18 cellular contexts compared by ENCODE assay signal in the genomic region with DNA sequence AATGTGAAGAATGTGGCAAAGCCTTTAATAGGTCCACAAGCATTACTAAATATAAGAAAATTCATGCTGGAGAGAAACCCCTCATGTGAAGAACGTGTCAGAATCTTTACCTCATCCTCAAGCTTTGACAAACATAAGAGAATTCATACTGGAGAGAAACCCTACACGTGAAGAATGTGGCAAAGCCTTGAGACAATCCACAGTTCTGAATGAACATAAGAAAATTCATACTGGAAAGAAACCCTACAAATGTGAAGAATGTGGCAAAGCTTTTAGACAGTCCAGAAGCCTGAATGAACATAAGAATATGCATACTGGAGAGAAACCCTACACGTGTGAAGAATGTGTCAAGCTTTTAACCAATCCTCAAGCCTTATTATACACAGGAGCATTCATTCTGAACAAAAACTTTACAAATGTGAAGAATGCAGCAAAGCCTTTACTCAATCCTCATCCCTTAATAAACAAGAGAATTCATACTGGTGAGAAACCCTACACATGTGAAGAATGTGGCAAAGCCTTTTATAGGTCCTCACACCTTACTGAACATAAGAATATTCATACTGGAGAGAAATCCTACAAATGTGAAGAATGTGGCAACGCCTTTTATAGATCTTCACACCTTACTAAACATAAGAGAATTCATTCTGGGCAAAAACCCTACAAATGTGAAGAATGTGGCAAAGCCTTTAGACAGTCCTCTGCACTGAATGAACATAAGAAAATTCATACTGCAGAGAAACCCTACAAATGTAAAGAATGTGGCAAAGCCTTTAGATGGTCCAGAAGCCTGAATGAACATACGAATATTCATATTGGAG. TPM values are rescaled to one million over a fixed set of nuclear protein-coding genes. Genes with fewer than 3 reads are reported as not detected.
DNase-seq lines count a peak whose midpoint lies in the region; ATAC-seq, FAIRE-seq and TF ChIP-seq lines count a peak whose summit lies in the region.
"Had no signal": no experiment of that assay in that cellular context is flagged by ENCODE, and none has a peak within 500 bp of the region (broad histone marks: within the 10 kb centered on the region; RNA-seq: fewer than 3 reads in every experiment).

No MANE protein-coding gene starts in this region.

- POLR2A ChIA-PET in HEK293 (lab: Yijun Ruan, JAX) = no interaction called here
- POLR2A ChIA-PET in Panc1 (lab: Charles Lee) = no interaction called here
- POLR2A ChIA-PET in H1 (lab: Charles Lee; ENCODE audit: partially characterized antibody) = no interaction called here
- POLR2A ChIA-PET in GM10248 (lab: Yijun Ruan, JAX) = no interaction called here

- H2AK5ac ChIP-seq in H1 (ENCODE audit: low read depth, low read length) = no peak overlapping the region

- no peak overlapping the region for H3K4ac ChIP-seq in H1 (replicated peaks; ENCODE audit: insufficient read length, low read depth, low read length)

- intact Hi-C loops in Panc1 (cut with micrococcal nuclease; ENCODE audit: unreplicated experiment) = no loop called here

- TSS peak; percentile 64 for BruUV-seq in Panc1 (replicated peaks; lab: Mats Ljungman, UMichigan)

- no peak overlapping the region for H2BK5ac ChIP-seq in H1 (ENCODE audit: low read depth, low read length)

- H2BK15ac ChIP-seq in H1 (ENCODE audit: low read length) = no peak overlapping the region

- no peak overlapping the region for H3K18ac ChIP-seq in H1 (ENCODE audit: extremely low read depth, low read length)

- no peak overlapping the region for H2BK20ac ChIP-seq in H1 (ENCODE audit: low read length)

- no peak for ATAC-seq in Panc1

- no peak overlapping the region for H2BK120ac ChIP-seq in H1 (replicated peaks; ENCODE audit: low read depth, low read length)

- no peak overlapping the region for H3K9ac ChIP-seq in H1 (replicated peaks in 1 of 4; ENCODE audit: extremely low read depth in 1 of 4, low read depth in 3 of 4, low read length in 3 of 4)
- H3K9ac ChIP-seq in subcutaneous abdominal adipose tissue (ENCODE audit: low read length in 5 of 5) = no peak overlapping the region
- H3K9ac ChIP-seq: GM23248 had no signal

- H3K4me1 ChIP-seq in HEK293 (ENCODE audit: control insufficient read depth, insufficient read depth, low read length) (no peaks in the 10 kb centered on the region), Panc1 (ENCODE audit: control insufficient read depth, insufficient read depth, low read length) (no peaks in the 10 kb centered on the region), H1 (replicated peaks in 1 of 4; ENCODE audit: control insufficient read depth in 3 of 4, insufficient read depth in 4 of 4, low read length in 3 of 4) (no peaks in the 10 kb centered on the region), subcutaneous abdominal adipose tissue (ENCODE audit: control insufficient read depth in 5 of 5, insufficient read depth in 5 of 5, low read length in 5 of 5) (no peaks in the 10 kb centered on the region)
- H3K4me1 ChIP-seq: BE2C, Caco-2 had no signal

- no peaks in the 10 kb centered on the region for H3K27me3 ChIP-seq in Panc1 (ENCODE audit: control insufficient read depth, insufficient read depth, low read length)
- H3K27me3 ChIP-seq in H1 (replicated peaks in 1 of 4; ENCODE audit: control insufficient read depth in 3 of 4, extremely low read depth in 1 of 4, insufficient read depth in 3 of 4, low read length in 3 of 4) = no peaks in the 10 kb centered on the region
- H3K27me3 ChIP-seq in subcutaneous abdominal adipose tissue (ENCODE audit: control insufficient read depth in 5 of 5, insufficient read depth in 4 of 5, low read length in 5 of 5) = no peaks in the 10 kb centered on the region
- H3K27me3 ChIP-seq: BE2C had no signal

- H3K14ac ChIP-seq in H1 (ENCODE audit: insufficient read length) = no peak overlapping the region

- no peak overlapping the region for H3K56ac ChIP-seq in H1 (replicated peaks; ENCODE audit: insufficient read length, low read depth, low read length)

- H2AFZ ChIP-seq in H1 (ENCODE audit: low read length) = no peak overlapping the region
- H2AFZ ChIP-seq: GM23248 had no signal

- in situ Hi-C loops in Panc1 (cut with HindIII; ENCODE audit: low pct_unique_long_range_greater_than_20kb, low sequenced_read_pairs) = no loop called here

- H2BK12ac ChIP-seq in H1 (ENCODE audit: low read depth, low read length) = no peak overlapping the region

- DNase-seq in Panc1 (ENCODE audit: low read depth, low spot score) = no peak
- no peak for DNase-seq in H1 (ENCODE audit: low read depth in 1 of 2, low spot score in 2 of 2)
- no peak for DNase-seq in GM10248 (ENCODE audit: extremely low spot score)
- no peak for DNase-seq in Kasumi-1 (lab: John Stamatoyannopoulos, UW)
- no peak for DNase-seq in NCI-H1048 (lab: John Stamatoyannopoulos, UW)
- DNase-seq: ACHN; BE2C; Caco-2; CD4-positive, alpha-beta T cell; GM23248; HCEC 1CT had no signal

- no peak overlapping the region for H4K91ac ChIP-seq in H1 (replicated peaks; ENCODE audit: insufficient read length, low read length)

- no peak overlapping the region for H3K4me2 ChIP-seq in H1 (ENCODE audit: insufficient read depth in 1 of 2, low read depth in 2 of 2, low read length in 2 of 2)

- no peak overlapping the region for H3K4me3 ChIP-seq in HEK293 (ENCODE audit: low read depth, low read length)
- H3K4me3 ChIP-seq in Panc1 (ENCODE audit: low read depth in 2 of 2, low read length in 2 of 2) = no peak overlapping the region
- peak overlapping the region in 1 of 4 experiments; percentile 31; a peak in 1 of 8 replicates for H3K4me3 ChIP-seq in H1 (ENCODE audit: extremely low read depth in 1 of 4, insufficient read depth in 2 of 4, low read depth in 3 of 4, low read length in 4 of 4)
- H3K4me3 ChIP-seq in subcutaneous abdominal adipose tissue (ENCODE audit: low read depth in 1 of 5, low read length in 5 of 5) = peak overlapping the region; percentile 1 to 47 (median 40)
- H3K4me3 ChIP-seq: GM23248 had no signal

- no peak for TF ChIP-seq EP300 in H1 (IDR thresholded peaks at IDR 0.05; ENCODE audit: borderline replicate concordance in 1 of 2, low read depth in 2 of 2, low read length in 2 of 2)

- no peak for TF ChIP-seq POLR2A in H1 (IDR thresholded peaks at IDR 0.05; ENCODE audit: control extremely low read depth in 1 of 2, low read depth in 2 of 2, low read length in 2 of 2)

- H3K36me3 ChIP-seq in HEK293 (ENCODE audit: control insufficient read depth in 2 of 2, insufficient read depth in 1 of 2, low read length in 2 of 2) = no peaks in the 10 kb centered on the region
- no peaks in the 10 kb centered on the region for H3K36me3 ChIP-seq in Panc1 (ENCODE audit: control insufficient read depth, insufficient read depth, low read length)
- H3K36me3 ChIP-seq in H1 (ENCODE audit: control insufficient read depth in 2 of 4, insufficient read depth in 4 of 4, low read length in 3 of 4) = peaks cover 0 to 58% (median 26%) of the 10 kb centered on the region in 4 experiments; a peak in 3 of 8 replicates
- peaks cover 0 to 13% (median 0%) of the 10 kb centered on the region in 5 donors for H3K36me3 ChIP-seq in subcutaneous abdominal adipose tissue (ENCODE audit: control insufficient read depth in 5 of 5, insufficient read depth in 5 of 5, low read length in 5 of 5)
- H3K36me3 ChIP-seq: BE2C had no signal

- no peak overlapping the region for H4K8ac ChIP-seq in H1 (ENCODE audit: extremely low read depth, insufficient read depth, low read length)

- no peaks in the 10 kb centered on the region for H4K20me1 ChIP-seq in H1 (replicated peaks in 1 of 2; ENCODE audit: control insufficient read depth in 1 of 2, insufficient read depth in 2 of 2, low read length in 2 of 2)

- H3K79me2 ChIP-seq in H1 (ENCODE audit: control insufficient read depth in 1 of 2, insufficient read depth in 2 of 2, low read length in 2 of 2) = peaks cover 0 to 9% of the 10 kb centered on the region in 2 experiments; a peak in 2 of 4 replicates

- CTCF ChIA-PET in HEK293 (lab: Yijun Ruan, JAX) = no interaction called here
- CTCF ChIA-PET in Panc1 (lab: Charles Lee) = no interaction called here
- CTCF ChIA-PET in H1 (lab: Charles Lee; ENCODE audit: partially characterized antibody) = no interaction called here
- CTCF ChIA-PET in GM10248 (lab: Yijun Ruan, JAX) = no interaction called here

- no peak for TF ChIP-seq RAD21 in H1 (IDR thresholded peaks at IDR 0.05 in 1 of 2, conservative IDR thresholded peaks at IDR 0.05 in 1 of 2; ENCODE audit: low read depth in 2 of 2, low read length in 2 of 2)

- FAIRE-seq in H1 (lab: Jason Lieb, UNC) = no peak
- FAIRE-seq: A204.1, G401.6, GM19239, H54 had no signal

- no peak overlapping the region for H4K5ac ChIP-seq in H1 (ENCODE audit: insufficient read length, low read depth, low read length)

- H3K23me2 ChIP-seq in H1 (ENCODE audit: low read depth, low read length) = no peaks in the 10 kb centered on the region

- no peaks in the 10 kb centered on the region for H3K79me1 ChIP-seq in H1 (ENCODE audit: low read depth, low read length)

- H3K27ac ChIP-seq in HEK293 (ENCODE audit: extremely low read depth, low read depth, low read length) (no peak overlapping the region), Panc1 (ENCODE audit: low read length) (no peak overlapping the region), H1 (ENCODE audit: low read depth, low read length) (no peak overlapping the region), subcutaneous abdominal adipose tissue (ENCODE audit: low read depth, low read length) (no peak overlapping the region)
- H3K27ac ChIP-seq: C4-2B, GM23248 had no signal

- WGBS in H1 (ENCODE audit: extremely low coverage in 1 of 2, insufficient coverage in 1 of 2, insufficient read length in 1 of 2, insufficient replicate concordance in 2 of 2, low coverage in 1 of 2, low lambda C conversion rate in 2 of 2, missing lambda C conversion rate in 1 of 2), 2 experiments = 95% methylated on average over 5 of the region's 5 CpGs; no CpG with 5 or more reads in 1 of the 2 experiments

- no peak overlapping the region for H3K23ac ChIP-seq in H1 (ENCODE audit: insufficient read length)

- TF ChIP-seq CTCF in HEK293 (tag by site-specific recombination; IDR thresholded peaks at IDR 0.05) = no peak
- TF ChIP-seq CTCF in Panc1 (IDR thresholded peaks at IDR 0.05) = no peak
- TF ChIP-seq CTCF in H1 (IDR thresholded peaks at IDR 0.05; ENCODE audit: control extremely low read depth in 1 of 3, insufficient read depth in 1 of 3, low read depth in 1 of 3, low read length in 3 of 3) = no peak
- TF ChIP-seq CTCF in GM10248 (IDR thresholded peaks at IDR 0.05; ENCODE audit: control extremely low read depth, extremely low read depth, low read depth, missing control alignments) = no peak

- no peaks in the 10 kb centered on the region for H3K9me3 ChIP-seq in HEK293 (ENCODE audit: control insufficient read depth, insufficient read depth, low read depth, low read length)
- peaks cover 34% of the 10 kb centered on the region for H3K9me3 ChIP-seq in Panc1 (ENCODE audit: control insufficient read depth, insufficient read depth, low read depth, low read length)
- H3K9me3 ChIP-seq in H1 (ENCODE audit: insufficient read depth in 2 of 2, low read depth in 1 of 2, low read length in 1 of 2) = peaks cover 60 to 73% of the 10 kb centered on the region in 2 experiments
- peaks cover 50 to 75% (median 71%) of the 10 kb centered on the region in 5 donors for H3K9me3 ChIP-seq in subcutaneous abdominal adipose tissue (ENCODE audit: control insufficient read depth in 5 of 5, low read length in 5 of 5)

RNA-seq across cellular contexts. Expression of gene ZNF732, which starts 51.1 kb away (rescaled TPM):
- total RNA-seq in Panc1 (2021; ENCODE audit: unreplicated experiment) = not detected
- polyA plus RNA-seq in Panc1 (2012; ENCODE audit: insufficient read length) = not detected
- total RNA-seq in H1 (2021; fragmentation: NEBNext Ultra II Directional; extraction: Animal tissue kit (Norgen Biotek cat#: 25700)) = 33.3 and 35.7 TPM in 2 replicates
- polyA plus RNA-seq in H1 (2011; rRNA removed) = 1.3 and 1.9 TPM in 2 replicates
- polyA plus RNA-seq in H1 (2011; cell fraction: cytosol; rRNA removed) = 4.3 TPM
- 4.8 TPM for polyA plus RNA-seq in H1 (2011; cell fraction: nucleus; rRNA removed)
- 5.3 to 13.0 TPM (median 6.7 TPM) in 4 replicates for polyA plus RNA-seq in H1 (2012, experiment 1 of 2)
- 0.52 TPM for polyA plus RNA-seq in H1 (2012, experiment 2 of 2)
- polyA plus RNA-seq in H1 (2013, experiment 1 of 2) = 18.2 TPM
- polyA plus RNA-seq in H1 (2013, experiment 2 of 2) = 16.7 TPM
- 12.1 and 25.8 TPM in 2 replicates for polyA minus RNA-seq in H1 (2011; rRNA and poly(A)+ RNA removed)
- 16.1 TPM for polyA minus RNA-seq in H1 (2011; cell fraction: cytosol; rRNA and poly(A)+ RNA removed)
- 53.2 TPM for polyA minus RNA-seq in H1 (2011; cell fraction: nucleus; rRNA and poly(A)+ RNA removed)
- total RNA-seq: Caco-2; CD4-positive, alpha-beta T cell had no signal

Comparison
In these comparisons a context has a peak if more than half of its experiments do, and no peak if none do; other contexts are left out.
1. H3K4me3 ChIP-seq: peak in subcutaneous abdominal adipose tissue (5 of 5); none in HEK293 (single experiment) and Panc1 (0 of 2).
2. RNA of gene ZNF732, which starts 51.1 kb away (total RNA-seq): 33.3 to 35.7 TPM in H1; not detected in Panc1 (single experiment); every median in the first group is over 10 times any median in the second.
3. Of the 6 proteins assayed by ChIP-seq in both HEK293 and H1: peak only in HEK293: none; only in H1: none; in both: ZNF274; in neither: 5.